8 cellular contexts compared by ENCODE assay signal in the genomic region with DNA sequence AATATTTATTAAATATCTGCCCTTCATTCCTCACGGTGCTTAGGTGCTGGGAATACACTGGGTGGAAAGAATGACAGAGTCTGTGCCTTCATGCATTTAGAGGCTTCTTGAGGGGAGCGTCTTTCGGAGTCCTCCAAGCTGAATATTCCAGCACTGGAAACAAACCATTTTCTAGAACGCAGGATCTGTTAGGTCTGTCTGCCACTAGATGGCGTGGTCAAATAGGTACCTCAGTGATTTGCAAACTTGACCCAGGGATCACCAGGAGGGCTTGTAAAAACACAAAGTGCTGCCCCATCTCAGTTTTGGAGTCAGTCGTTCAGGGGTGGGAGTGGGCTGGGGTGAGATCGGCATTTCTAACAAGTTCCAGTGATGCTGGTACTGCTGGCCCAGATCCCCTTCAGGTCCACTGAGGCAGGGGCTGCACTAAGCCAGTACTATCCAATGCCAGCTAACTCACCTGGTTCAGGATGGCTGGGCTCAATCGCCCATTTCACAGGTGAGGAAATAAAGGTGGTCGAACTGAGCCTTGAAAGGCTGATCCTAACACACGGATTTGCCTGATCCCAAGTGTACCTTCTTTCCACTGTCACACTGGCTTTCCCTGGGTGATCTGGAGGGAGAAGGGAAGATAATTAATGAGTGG. TPM values are rescaled to one million over a fixed set of nuclear protein-coding genes. Genes with fewer than 3 reads are reported as not detected.
A peak's percentile ranks its signal among the peaks of the same experiment; 100 is the strongest.
DNase-seq lines count a peak whose midpoint lies in the region; ATAC-seq and TF ChIP-seq lines count a peak whose summit lies in the region.

No MANE protein-coding gene starts in this region.

- no peak overlapping the region for H3K56ac ChIP-seq in mesendoderm (ENCODE audit: low read length)

- no peak overlapping the region for H3K18ac ChIP-seq in mesendoderm (ENCODE audit: low read length)

- no peak overlapping the region for H4K8ac ChIP-seq in mesendoderm (ENCODE audit: low read depth, low read length)

- no peaks in the 10 kb centered on the region for H3K79me1 ChIP-seq in mesendoderm (ENCODE audit: low read length)

- DNase-seq in A172 (ENCODE audit: low spot score) (peak; percentile 59), GM06990 (ENCODE audit: extremely low read depth, insufficient read length) (no peak), NCI-H526 treated with DMSO at 0.1 percent for 48 hours (lab: John Stamatoyannopoulos, UW) (peak; percentile 12), choroid plexus epithelial cell (ENCODE audit: low read depth) (peak; percentile 81), mesendoderm (peak; percentile 71), NCI-H510A treated with DMSO at 0.1 percent for 48 hours (lab: John Stamatoyannopoulos, UW) (no peak)

- no peak for ATAC-seq in GM21515 (IDR thresholded peaks at IDR 0.05; ENCODE audit: unreplicated experiment)
- no peak for ATAC-seq in HG03521 (IDR thresholded peaks at IDR 0.05; ENCODE audit: unreplicated experiment)

- H2BK5ac ChIP-seq in mesendoderm (ENCODE audit: low read length) = no peak overlapping the region

- H2AK5ac ChIP-seq in mesendoderm (ENCODE audit: low read length) = no peak overlapping the region

- H3K23ac ChIP-seq in mesendoderm (ENCODE audit: low read length) = no peak overlapping the region

- no peaks in the 10 kb centered on the region for H3K4me1 ChIP-seq in mesendoderm (ENCODE audit: control insufficient read depth, low read depth, low read length)

- H3K4me3 ChIP-seq in GM06990 (replicated peaks; ENCODE audit: low read depth, low read length) (no peak overlapping the region), choroid plexus epithelial cell (ENCODE audit: low read depth, low read length) (no peak overlapping the region), mesendoderm (ENCODE audit: low read length) (no peak overlapping the region)

- no peaks in the 10 kb centered on the region for H3K79me2 ChIP-seq in mesendoderm (ENCODE audit: control insufficient read depth, insufficient read depth, low read length)

- TF ChIP-seq CTCF in GM06990 (IDR thresholded peaks at IDR 0.05; ENCODE audit: insufficient read depth, low read length, poor library complexity, severe bottlenecking) (peak; percentile 77), choroid plexus epithelial cell (conservative IDR thresholded peaks at IDR 0.05; ENCODE audit: low read depth, low read length) (peak; percentile 88)

- WGBS in mesendoderm (ENCODE audit: extremely low coverage, insufficient coverage, low lambda C conversion rate) = no CpG with 5 or more reads among the region's 10 CpGs

- H3K36me3 ChIP-seq in GM06990 (ENCODE audit: control insufficient read depth, insufficient read depth, low read length) (no peaks in the 10 kb centered on the region), mesendoderm (ENCODE audit: control insufficient read depth, insufficient read depth, low read length) (no peaks in the 10 kb centered on the region)

- no peak overlapping the region for H3K27ac ChIP-seq in mesendoderm (ENCODE audit: low read depth, low read length)

- H4K5ac ChIP-seq in mesendoderm (ENCODE audit: low read length) = no peak overlapping the region

- H3K27me3 ChIP-seq in GM06990 (replicated peaks; ENCODE audit: control insufficient read depth, insufficient read depth, low read length) (no peaks in the 10 kb centered on the region), mesendoderm (ENCODE audit: insufficient read depth, low read length, poor library complexity) (no peaks in the 10 kb centered on the region)

- no peak overlapping the region for H2BK120ac ChIP-seq in mesendoderm (ENCODE audit: low read depth, low read length)

- H3K4me2 ChIP-seq in mesendoderm (ENCODE audit: low read length) = no peak overlapping the region

- H3K4ac ChIP-seq in mesendoderm (ENCODE audit: low read depth, low read length) = no peak overlapping the region

- no peak overlapping the region for H2BK15ac ChIP-seq in mesendoderm (replicated peaks; ENCODE audit: low read depth)

- H3K9ac ChIP-seq in mesendoderm (ENCODE audit: low read length) = no peak overlapping the region

RNA-seq across cellular contexts. Expression of a gene that starts 14.8 kb away (rescaled TPM):
- 14.2 and 18.5 TPM in 2 replicates for total RNA-seq in A172 (2014; rRNA removed; shearing (Covaris generic))
- 4.1 TPM for polyA plus RNA-seq in mesendoderm (2013, experiment 1 of 2)
- polyA plus RNA-seq in mesendoderm (2013, experiment 2 of 2) = 4.5 TPM

Comparison
In these comparisons a context has a peak if more than half of its experiments do, and no peak if none do; other contexts are left out.
1. DNase-seq: peak in A172 (single experiment), NCI-H526 treated with DMSO at 0.1 percent for 48 hours (single experiment), choroid plexus epithelial cell (single experiment) and mesendoderm (single experiment); none in GM06990 (single experiment) and NCI-H510A treated with DMSO at 0.1 percent for 48 hours (single experiment).